In genomic region chr15:77578641-77579372, GRCh38 we compare ENCODE assay signal across 1 cellular context.
TF ChIP-seq lines count a peak whose summit lies in the region.

No MANE protein-coding gene starts in this region.

TF ChIP-seq in WTC11, 78 proteins besides CTCF, POLR2A, EP300 and RAD21 (continued from another document):
- TF ChIP-seq AR (CRISPR knock-in tag; IDR thresholded peaks at IDR 0.05): no peak
- no peak for TF ChIP-seq RORB (CRISPR knock-in tag; IDR thresholded peaks at IDR 0.05)
- no peak for TF ChIP-seq FOXK1 (CRISPR knock-in tag; IDR thresholded peaks at IDR 0.05)
- no peak for TF ChIP-seq HMGXB4 (CRISPR knock-in tag; IDR thresholded peaks at IDR 0.05)
- TF ChIP-seq ZNF317 (CRISPR knock-in tag; IDR thresholded peaks at IDR 0.05; ENCODE audit: borderline replicate concordance, low read depth): no peak
- TF ChIP-seq GABPB1 (CRISPR knock-in tag; IDR thresholded peaks at IDR 0.05): no peak
- TF ChIP-seq IRF2 (CRISPR knock-in tag; IDR thresholded peaks at IDR 0.05; ENCODE audit: borderline replicate concordance, low read depth): no peak
- TF ChIP-seq TEAD4 (CRISPR knock-in tag; IDR thresholded peaks at IDR 0.05): no peak
- TF ChIP-seq ZSCAN18 (CRISPR knock-in tag; IDR thresholded peaks at IDR 0.05): no peak
TF ChIP-seq in WTC11: peak in this region for 0.
